In genomic region chr17:5508855-5509254, GRCh38 we compare ENCODE assay signal across 9 cellular contexts. TPM values are rescaled to one million over a fixed set of nuclear protein-coding genes. Genes with fewer than 3 reads are reported as not detected.
A peak's percentile ranks its signal among the peaks of the same experiment; 100 is the strongest.
DNase-seq lines count a peak whose midpoint lies in the region; ATAC-seq and TF ChIP-seq lines count a peak whose summit lies in the region.
"Had no signal": no experiment of that assay in that cellular context is flagged by ENCODE, and none has a peak within 500 bp of the region (broad histone marks: within the 10 kb centered on the region; RNA-seq: fewer than 3 reads in every experiment).

No MANE protein-coding gene starts in this region.

- H3K4me1 ChIP-seq in mesodermal cell (ENCODE audit: control insufficient read depth, insufficient read depth, low read length, poor library complexity, severe bottlenecking): peaks cover 4% of the 10 kb centered on the region

- 39 to 43% methylated on average over 2 to 4 of the region's 4 CpGs for WGBS in mesodermal cell (ENCODE audit: insufficient coverage in 2 of 2), 2 experiments

- peak overlapping the region; percentile 17 for H3K27ac ChIP-seq in mesodermal cell (ENCODE audit: low read depth, low read length, severe bottlenecking)

- no peaks in the 10 kb centered on the region for H3K9me3 ChIP-seq in mesodermal cell (ENCODE audit: control insufficient read depth, low read length)

- ATAC-seq in effector memory CD8-positive, alpha-beta T cell (replicated peaks): no peak
- ATAC-seq: activated CD4-positive, CD25-positive, alpha-beta regulatory T cell treated with anti-CD3 and anti-CD28 coated beads, Interleukin-2, amount 50 U/mL, for 24 hours had no signal

- H3K27ac Mint-ChIP-seq in brain (peak overlapping the region in 3 of 5 experiments; percentile 74 to 95 (median 93)), glutamatergic neuron (ENCODE audit: unreplicated experiment) (no peak overlapping the region)
- H3K27ac Mint-ChIP-seq in effector memory CD8-positive, alpha-beta T cell: no peak overlapping the region

- no peaks in the 10 kb centered on the region for H3K36me3 Mint-ChIP-seq in brain
- H3K36me3 Mint-ChIP-seq in glutamatergic neuron (ENCODE audit: unreplicated experiment): no peaks in the 10 kb centered on the region
- peaks cover 18% of the 10 kb centered on the region for H3K36me3 Mint-ChIP-seq in effector memory CD8-positive, alpha-beta T cell (ENCODE audit: insufficient read depth)

- H3K27me3 Mint-ChIP-seq in brain (no peaks in the 10 kb centered on the region), glutamatergic neuron (ENCODE audit: unreplicated experiment) (peaks cover 2% of the 10 kb centered on the region)
- no peaks in the 10 kb centered on the region for H3K27me3 Mint-ChIP-seq in effector memory CD8-positive, alpha-beta T cell

- H3K36me3 ChIP-seq in mesodermal cell (ENCODE audit: control insufficient read depth, insufficient read depth, low read length): no peaks in the 10 kb centered on the region

- H3K9me3 Mint-ChIP-seq in brain (peaks cover 0 to 6% (median 0%) of the 10 kb centered on the region in 5 experiments), glutamatergic neuron (ENCODE audit: unreplicated experiment) (no peaks in the 10 kb centered on the region)
- peaks cover 4 to 7% of the 10 kb centered on the region in 2 donors for H3K9me3 Mint-ChIP-seq in effector memory CD8-positive, alpha-beta T cell

- no peak overlapping the region for H3K4me3 ChIP-seq in mesodermal cell (ENCODE audit: extremely low read depth, insufficient read depth, low read length, poor library complexity, severe bottlenecking)

- DNase-seq in DMS53 treated with DMSO at 0.1 percent for 48 hours (lab: John Stamatoyannopoulos, UW; ENCODE audit: unreplicated experiment) (peak; percentile 9), NCI-H187 (lab: John Stamatoyannopoulos, UW) (peak; percentile 13 to 54), SKM-1 treated with dmso at 0.1 percent for 144 hours (lab: John Stamatoyannopoulos, UW; ENCODE audit: unreplicated experiment) (no peak), glutamatergic neuron (no peak), GM19240 (ENCODE audit: insufficient read length, low spot score) (no peak)
- no peak for DNase-seq in effector memory CD8-positive, alpha-beta T cell

- TF ChIP-seq CTCF in brain (conservative IDR thresholded peaks at IDR 0.05): no peak
- TF ChIP-seq CTCF in glutamatergic neuron (IDR thresholded peaks at IDR 0.05; ENCODE audit: partially characterized antibody, unreplicated experiment): no peak

- H3K4me3 Mint-ChIP-seq in brain: peak overlapping the region in 2 of 5 experiments; percentile 6 to 27
- no peak overlapping the region for H3K4me3 Mint-ChIP-seq in glutamatergic neuron (ENCODE audit: unreplicated experiment)
- H3K4me3 Mint-ChIP-seq in effector memory CD8-positive, alpha-beta T cell: no peak overlapping the region

- H3K4me1 Mint-ChIP-seq in brain: peaks cover 36% of the 10 kb centered on the region
- H3K4me1 Mint-ChIP-seq in glutamatergic neuron (ENCODE audit: low read depth, unreplicated experiment): peaks cover 2% of the 10 kb centered on the region
- peaks cover 12 to 24% of the 10 kb centered on the region in 2 donors for H3K4me1 Mint-ChIP-seq in effector memory CD8-positive, alpha-beta T cell (ENCODE audit: low read depth in 2 of 2)

RNA-seq across cellular contexts. Expression of gene MIS12, which starts 22.5 kb away (rescaled TPM):
- 16.9 TPM for polyA plus RNA-seq in brain (ENCODE audit: insufficient read depth, low read depth, low replicate concordance)
- polyA plus RNA-seq in mesodermal cell (2013, experiment 1 of 2): 23.3 TPM
- polyA plus RNA-seq in mesodermal cell (2013, experiment 2 of 2): 23.2 TPM
- 23.2 TPM for total RNA-seq in glutamatergic neuron (ENCODE audit: unreplicated experiment)

RNA-seq across cellular contexts. Expression of gene DERL2, which starts 22.9 kb away (rescaled TPM):
- polyA plus RNA-seq in brain (ENCODE audit: insufficient read depth, low read depth, low replicate concordance): 32.7 TPM
- 62.0 TPM for polyA plus RNA-seq in mesodermal cell (2013, experiment 1 of 2)
- polyA plus RNA-seq in mesodermal cell (2013, experiment 2 of 2): 59.4 TPM
- 56.1 TPM for total RNA-seq in glutamatergic neuron (ENCODE audit: unreplicated experiment)

RNA-seq across cellular contexts. Expression of gene DHX33, which starts 40.1 kb away (rescaled TPM):
- 10.9 TPM for polyA plus RNA-seq in brain (ENCODE audit: insufficient read depth, low read depth, low replicate concordance)
- polyA plus RNA-seq in mesodermal cell (2013, experiment 1 of 2): 13.6 TPM
- polyA plus RNA-seq in mesodermal cell (2013, experiment 2 of 2): 12.5 TPM
- 23.9 TPM for total RNA-seq in glutamatergic neuron (ENCODE audit: unreplicated experiment)

Comparison
In these comparisons a context has a peak if more than half of its experiments do, and no peak if none do; other contexts are left out.
1. DNase-seq: peak in DMS53 treated with DMSO at 0.1 percent for 48 hours (single experiment) and NCI-H187 (2 of 2); none in SKM-1 treated with dmso at 0.1 percent for 144 hours (single experiment), glutamatergic neuron (single experiment), effector memory CD8-positive, alpha-beta T cell (0 of 3) and GM19240 (single experiment).
2. H3K27ac Mint-ChIP-seq: peak in brain (3 of 5); none in glutamatergic neuron (single experiment) and effector memory CD8-positive, alpha-beta T cell (0 of 2).